8 cellular contexts compared by ENCODE assay signal in genomic region chr2:127083819-127084503, GRCh38. TPM values are rescaled to one million over a fixed set of nuclear protein-coding genes. Genes with fewer than 3 reads are reported as not detected.
DNase-seq lines count a peak whose midpoint lies in the region; ATAC-seq, FAIRE-seq and TF ChIP-seq lines count a peak whose summit lies in the region.

No MANE protein-coding gene starts in this region.

- peaks cover 3% of the 10 kb centered on the region; the same call in 1 of the 3 replicates for H3K9me3 Mint-ChIP-seq in GM23338

- H3K4me3 ChIP-seq in GM23338 (no peak overlapping the region), adrenal gland (no peak overlapping the region), small intestine (ENCODE audit: low read depth in 1 of 2, low read length in 2 of 2) (no peak overlapping the region)

- FAIRE-seq in small intestine (lab: Jason Lieb, UNC): no peak

- H3K27ac Mint-ChIP-seq in GM23338: peak overlapping the region; percentile 41

- H3K9me3 ChIP-seq in adrenal gland (replicated peaks in 1 of 3): no peaks in the 10 kb centered on the region
- no peaks in the 10 kb centered on the region for H3K9me3 ChIP-seq in small intestine (ENCODE audit: control insufficient read depth, low read depth)

- H3K4me3 Mint-ChIP-seq in GM23338: no peak overlapping the region

- intact Hi-C loops in adrenal gland (cut with DNase I): no loop called here

- TF ChIP-seq CTCF in GM23338 (conservative IDR thresholded peaks at IDR 0.05; ENCODE audit: low read depth in 2 of 2): no peak
- peak in 3 of 6 experiments; percentile 11 to 42 (median 33) for TF ChIP-seq CTCF in adrenal gland (IDR thresholded peaks at IDR 0.05)

- no peaks in the 10 kb centered on the region for H4K20me1 ChIP-seq in GM23338 (replicated peaks; ENCODE audit: insufficient read depth)

- H3K4me2 ChIP-seq in GM23338: no peak overlapping the region

- no peaks in the 10 kb centered on the region for H3F3A ChIP-seq in GM23338 (replicated peaks; ENCODE audit: low read depth)

- H3K4me1 Mint-ChIP-seq in GM23338: peaks cover 60% of the 10 kb centered on the region

- H3K27me3 Mint-ChIP-seq in GM23338 (ENCODE audit: insufficient read depth, low read depth, poor library complexity): peaks cover 12% of the 10 kb centered on the region

- H3K36me3 Mint-ChIP-seq in GM23338 (ENCODE audit: low read depth): no peaks in the 10 kb centered on the region; the same call in 2 of the 3 replicates

- H3K27me3 ChIP-seq in GM23338 (ENCODE audit: insufficient read depth) (no peaks in the 10 kb centered on the region), adrenal gland (no peaks in the 10 kb centered on the region), small intestine (ENCODE audit: control insufficient read depth in 2 of 2, insufficient read depth in 2 of 2, low read length in 2 of 2) (no peaks in the 10 kb centered on the region)

- ATAC-seq in GM23338 (no peak), GM18870 (IDR thresholded peaks at IDR 0.05; ENCODE audit: unreplicated experiment) (no peak), HG03280 (IDR thresholded peaks at IDR 0.05; ENCODE audit: unreplicated experiment) (no peak), GM21825 (IDR thresholded peaks at IDR 0.05; ENCODE audit: unreplicated experiment) (no peak)

- H3K36me3 ChIP-seq in GM23338 (ENCODE audit: insufficient read depth): no peaks in the 10 kb centered on the region
- H3K36me3 ChIP-seq in adrenal gland (replicated peaks in 1 of 2): no peaks in the 10 kb centered on the region
- H3K36me3 ChIP-seq in small intestine (ENCODE audit: control insufficient read depth in 2 of 2, insufficient read depth in 2 of 2, low read length in 2 of 2): no peaks in the 10 kb centered on the region

- H3K27ac ChIP-seq in GM23338 (ENCODE audit: low read depth) (0 out of 2 replicates have a peak overlapping the region, but pooled peaks have one; percentile 45), adrenal gland (peak overlapping the region; percentile 14 to 94 (median 87)), small intestine (ENCODE audit: low read depth in 1 of 2, low read length in 1 of 2) (peak overlapping the region in 1 of 2 donors; percentile 68)

- no peaks in the 10 kb centered on the region for H3K9me2 ChIP-seq in GM23338 (ENCODE audit: insufficient read depth)

- DNase-seq in GM23338 (ENCODE audit: low spot score) (no peak), adrenal gland (peak; percentile 76 to 95 (median 91)), hippocampal formation (lab: John Stamatoyannopoulos, UW) (peak; percentile 58 to 61), small intestine (peak; percentile 32), Kasumi-1 (lab: John Stamatoyannopoulos, UW) (no peak)

- 6 to 27% (median 24%) methylated on average over 20 to 21 of the region's 21 CpGs for WGBS in adrenal gland, 4 donors
- WGBS in small intestine, 3 donors: 32 to 59% (median 52%) methylated on average over 21 of the region's 21 CpGs

- TF ChIP-seq POLR2A in adrenal gland (IDR thresholded peaks at IDR 0.05): peak in 1 of 2 donors; percentile 73

- H3K4me1 ChIP-seq in GM23338 (ENCODE audit: insufficient read depth) (peaks cover 26% of the 10 kb centered on the region), adrenal gland (replicated peaks in 1 of 2) (peaks cover 83 to 95% of the 10 kb centered on the region in 2 donors), small intestine (ENCODE audit: control insufficient read depth in 2 of 2, insufficient read depth in 1 of 2, low read depth in 1 of 2, low read length in 1 of 2) (peaks cover 3 to 29% of the 10 kb centered on the region in 2 donors)

- H3K79me2 ChIP-seq in GM23338 (replicated peaks; ENCODE audit: insufficient read depth): peaks cover 29% of the 10 kb centered on the region

- no peak overlapping the region for H2AFZ ChIP-seq in GM23338

TF ChIP-seq in GM23338, 12 proteins besides CTCF, POLR2A, EP300 and RAD21 (continues in another document):
- TF ChIP-seq EZH2phosphoT487 (IDR thresholded peaks at IDR 0.05; ENCODE audit: unreplicated experiment): no peak
- no peak for TF ChIP-seq CREB1 (CRISPR knock-in tag; IDR thresholded peaks at IDR 0.05; ENCODE audit: low read depth)
- no peak for TF ChIP-seq POLR2AphosphoS5 (IDR thresholded peaks at IDR 0.05; ENCODE audit: low read depth)
- TF ChIP-seq ZNF114 (CRISPR knock-in tag; IDR thresholded peaks at IDR 0.05): no peak
- no peak for TF ChIP-seq REST (IDR thresholded peaks at IDR 0.05; ENCODE audit: unreplicated experiment)
- no peak for TF ChIP-seq NANOG (IDR thresholded peaks at IDR 0.05; ENCODE audit: borderline replicate concordance)
- no peak for TF ChIP-seq ZNF331 (CRISPR knock-in tag; IDR thresholded peaks at IDR 0.05; ENCODE audit: low read depth)
- TF ChIP-seq STAT1 (IDR thresholded peaks at IDR 0.05; ENCODE audit: unreplicated experiment): no peak
- no peak for TF ChIP-seq ETS1 (IDR thresholded peaks at IDR 0.05)
- TF ChIP-seq JUNB (IDR thresholded peaks at IDR 0.05; ENCODE audit: unreplicated experiment): no peak

RNA-seq across cellular contexts. Expression of gene BIN1, which starts 23.0 kb away (rescaled TPM):
- 52.7 and 56.4 TPM in 2 replicates for total RNA-seq in GM23338 (2014; rRNA removed; shearing (Covaris generic))
- 30.0 and 30.1 TPM in 2 replicates for polyA plus RNA-seq in GM23338 (2016; fragmentation: Nextera tagmentation; extraction: Ambion mirVana)
- 100 to 1,000 TPM in 7 of 8 donors, 10 to 100 TPM in 1; 84.0 to 207 (median 134) TPM for total RNA-seq in adrenal gland
- 100 to 1,000 TPM in 1 of 3 donors, 10 to 100 TPM in 2; 80.3 to 113 (median 97.5) TPM for polyA plus RNA-seq in adrenal gland
- polyA plus RNA-seq in small intestine: 10 to 100 TPM in 2 of 3 donors, 1 to 10 TPM in 1; 6.7 to 40.7 (median 16.8) TPM

Comparison
In these comparisons a context has a peak if more than half of its experiments do, and no peak if none do; other contexts are left out.
1. DNase-seq: peak in adrenal gland (7 of 7), hippocampal formation (2 of 2) and small intestine (single experiment); none in GM23338 (single experiment) and Kasumi-1 (0 of 2).